Comparison of ENCODE assay signal across 9 cellular contexts in genomic region chr9:27125030-27125429, GRCh38. TPM values are rescaled to one million over a fixed set of nuclear protein-coding genes. Genes with fewer than 3 reads are reported as not detected.
DNase-seq lines count a peak whose midpoint lies in the region; ATAC-seq and TF ChIP-seq lines count a peak whose summit lies in the region.
"Had no signal": no experiment of that assay in that cellular context is flagged by ENCODE, and none has a peak within 500 bp of the region (broad histone marks: within the 10 kb centered on the region; RNA-seq: fewer than 3 reads in every experiment).

No MANE protein-coding gene starts in this region.

- DNase-seq in NCI-H2227 (lab: John Stamatoyannopoulos, UW; ENCODE audit: unreplicated experiment) (peak; percentile 4), NCI-H2227 treated with DMSO at 0.1 percent for 48 hours (lab: John Stamatoyannopoulos, UW) (no peak), mammary epithelial cell (peak; percentile 96), left lobe of liver (ENCODE audit: low spot score) (no peak), uterus (peak; percentile 65 to 82), cerebellar cortex (ENCODE audit: low spot score) (no peak)

- peak overlapping the region; percentile 85 for H3K27ac ChIP-seq in mammary epithelial cell (ENCODE audit: insufficient read depth, low read depth, low read length)
- peak overlapping the region in 1 of 2 donors; percentile 57 for H3K27ac ChIP-seq in uterus
- H3K27ac ChIP-seq: BLaER1 treated with 17β-estradiol and CSF1 and Interleukin-3, amounts not matched to agents 10 nM and 100 nM had no signal

- no peak for TF ChIP-seq POLR2A in uterus (IDR thresholded peaks at IDR 0.05)

- H4K20me1 ChIP-seq in mammary epithelial cell (ENCODE audit: insufficient read depth, low read length): no peaks in the 10 kb centered on the region
- H4K20me1 ChIP-seq: BLaER1 treated with 17β-estradiol and CSF1 and Interleukin-3, amounts not matched to agents 10 nM and 100 nM had no signal

- intact Hi-C loops in mammary epithelial cell (cut with micrococcal nuclease): loop anchor here (2.0 to 10.0 kb wide), 5 partner anchors 24 to 170 kb away; partner anchors contain the start of gene IFT74
- intact Hi-C loops in uterus (cut with DNase I; ENCODE audit: low total_unique reads): no loop called here

- CTCF ChIA-PET in mammary epithelial cell (lab: Charles Lee; ENCODE audit: low non-redundant PET): no interaction called here

- dilution Hi-C loops in mammary epithelial cell (cut with HindIII; ENCODE audit: low sequenced_read_pairs): no loop called here

- no peak overlapping the region for H3K4me3 ChIP-seq in mammary epithelial cell (replicated peaks in 1 of 3; ENCODE audit: insufficient read depth in 1 of 3, low read depth in 2 of 3, low read length in 3 of 3)
- H3K4me3 ChIP-seq in uterus: no peak overlapping the region
- H3K4me3 ChIP-seq: BLaER1 treated with 17β-estradiol and CSF1 and Interleukin-3, amounts not matched to agents 10 nM and 100 nM had no signal

- peak overlapping the region; percentile 35 for H3K9ac ChIP-seq in mammary epithelial cell (ENCODE audit: insufficient read depth, low read length)
- H3K9ac ChIP-seq: BLaER1 treated with 17β-estradiol and CSF1 and Interleukin-3, amounts not matched to agents 10 nM and 100 nM had no signal

- no peak overlapping the region for H2AFZ ChIP-seq in mammary epithelial cell (ENCODE audit: low read depth, low read length)

- 3% methylated on average over 4 of the region's 4 CpGs for WGBS in mammary epithelial cell (ENCODE audit: low coverage, missing lambda C conversion rate)

- H3K79me2 ChIP-seq in mammary epithelial cell (ENCODE audit: insufficient read depth, low read length): no peaks in the 10 kb centered on the region

- H3K4me2 ChIP-seq in mammary epithelial cell (ENCODE audit: insufficient read depth, low read depth, low read length): no peak overlapping the region
- H3K4me2 ChIP-seq: BLaER1 treated with 17β-estradiol and CSF1 and Interleukin-3, amounts not matched to agents 10 nM and 100 nM had no signal

- H3K27me3 ChIP-seq in mammary epithelial cell (ENCODE audit: insufficient read depth, low read length): no peaks in the 10 kb centered on the region
- H3K27me3 ChIP-seq in uterus: no peaks in the 10 kb centered on the region
- H3K27me3 ChIP-seq: BLaER1 treated with 17β-estradiol and CSF1 and Interleukin-3, amounts not matched to agents 10 nM and 100 nM had no signal

- no peaks in the 10 kb centered on the region for H3K9me3 ChIP-seq in mammary epithelial cell (replicated peaks; ENCODE audit: insufficient read depth, low read length)
- H3K9me3 ChIP-seq in uterus: no peaks in the 10 kb centered on the region
- H3K9me3 ChIP-seq: BLaER1 treated with 17β-estradiol and CSF1 and Interleukin-3, amounts not matched to agents 10 nM and 100 nM had no signal

- H3K4me1 ChIP-seq in mammary epithelial cell (ENCODE audit: insufficient read depth, low read length) (peaks cover 25% of the 10 kb centered on the region), uterus (peaks cover 0 to 7% of the 10 kb centered on the region in 2 donors)

- BruUV-seq in mammary epithelial cell (replicated peaks; lab: Mats Ljungman, UMichigan): no TSS peak

- TF ChIP-seq CTCF in mammary epithelial cell (conservative IDR thresholded peaks at IDR 0.05 in 1 of 2, IDR thresholded peaks at IDR 0.05 in 1 of 2; ENCODE audit: extremely low read depth in 1 of 2, insufficient read depth in 1 of 2, low read depth in 1 of 2, low read length in 2 of 2) (no peak), uterus (IDR thresholded peaks at IDR 0.05) (no peak)

- ATAC-seq in left lobe of liver (peak; percentile 34), HG03196 (IDR thresholded peaks at IDR 0.05; ENCODE audit: unreplicated experiment) (no peak), GM21529 (IDR thresholded peaks at IDR 0.05; ENCODE audit: unreplicated experiment) (no peak)

- H3K36me3 ChIP-seq in mammary epithelial cell (ENCODE audit: insufficient read depth, low read length): no peaks in the 10 kb centered on the region
- no peaks in the 10 kb centered on the region for H3K36me3 ChIP-seq in uterus
- H3K36me3 ChIP-seq: BLaER1 treated with 17β-estradiol and CSF1 and Interleukin-3, amounts not matched to agents 10 nM and 100 nM had no signal

- in situ Hi-C loops in mammary epithelial cell (cut with MboI; ENCODE audit: low sequenced_read_pairs in 2 of 2): no loop called here

RNA-seq across cellular contexts. Expression of gene TEK, which starts 16.0 kb away (rescaled TPM):
- under 1 TPM in 1 of 2 donors, not detected in 1; 0.09 TPM for total RNA-seq in mammary epithelial cell
- 0.02 TPM for polyA plus RNA-seq in mammary epithelial cell
- polyA minus RNA-seq in mammary epithelial cell: not detected
- total RNA-seq in left lobe of liver: 4.4 TPM
- total RNA-seq in uterus: 10 to 100 TPM; 13.5 to 61.3 (median 34.2) TPM

Comparison
In these comparisons a context has a peak if more than half of its experiments do, and no peak if none do; other contexts are left out.
1. DNase-seq: peak in NCI-H2227 (single experiment), mammary epithelial cell (single experiment) and uterus (2 of 2); none in NCI-H2227 treated with DMSO at 0.1 percent for 48 hours (single experiment), left lobe of liver (single experiment) and cerebellar cortex (single experiment).